8 cellular contexts compared by ENCODE assay signal in genomic region chr16:46620265-46621005, GRCh38. TPM values are rescaled to one million over a fixed set of nuclear protein-coding genes. Genes with fewer than 3 reads are reported as not detected.
DNase-seq lines count a peak whose midpoint lies in the region; ATAC-seq, FAIRE-seq and TF ChIP-seq lines count a peak whose summit lies in the region.

No MANE protein-coding gene starts in this region.

- peak overlapping the region; percentile 30 to 74 (median 38) for H3K4me3 ChIP-seq in pancreas

- DNase-seq in GDM1 (lab: John Stamatoyannopoulos, UW), result peak; percentile 22
- DNase-seq in HFFc6, result peak; percentile 13
- peak; percentile 39 for DNase-seq in RPMI7951 (ENCODE audit: low read depth)
- DNase-seq in endothelial cell (ENCODE audit: low spot score), result no peak
- no peak for DNase-seq in pancreas
- no peak for DNase-seq in hippocampal formation (lab: John Stamatoyannopoulos, UW)
- no peak for DNase-seq in HuH-7.5 (ENCODE audit: low spot score)

- no peak for FAIRE-seq in pancreas (lab: Jason Lieb, UNC)

- H3K4me1 Mint-ChIP-seq in HFFc6 (ENCODE audit: low read depth) (peaks cover 36% of the 10 kb centered on the region), endothelial cell (ENCODE audit: unreplicated experiment) (peaks cover 24% of the 10 kb centered on the region)

- ATAC-seq in pancreas (no peak), HG02840 (IDR thresholded peaks at IDR 0.05; ENCODE audit: low FRiP score, unreplicated experiment) (no peak)

- no peaks in the 10 kb centered on the region for H3K9me3 ChIP-seq in pancreas

- H3K4me3 Mint-ChIP-seq in HFFc6 (peak overlapping the region; percentile 96), endothelial cell (ENCODE audit: unreplicated experiment) (peak overlapping the region; percentile 94)

- H3K36me3 Mint-ChIP-seq in HFFc6 (ENCODE audit: low read depth), result no peaks in the 10 kb centered on the region
- H3K36me3 Mint-ChIP-seq in endothelial cell (ENCODE audit: low read depth, unreplicated experiment), result peaks cover 7% of the 10 kb centered on the region

- WGBS in pancreas, 2 donors, result 5 to 6% methylated on average over 11 of the region's 11 CpGs

- no peaks in the 10 kb centered on the region for H3K36me3 ChIP-seq in pancreas

- H3K9me3 Mint-ChIP-seq in HFFc6 (no peaks in the 10 kb centered on the region), endothelial cell (ENCODE audit: unreplicated experiment) (no peaks in the 10 kb centered on the region)

- peak overlapping the region; percentile 92 for H3K27ac Mint-ChIP-seq in HFFc6
- H3K27ac Mint-ChIP-seq in endothelial cell (ENCODE audit: unreplicated experiment), result no peak overlapping the region

- peaks cover 0 to 3% (median 0%) of the 10 kb centered on the region in 3 donors for H3K4me1 ChIP-seq in pancreas

- intact Hi-C loops in pancreas (cut with DNase I), result no loop called here

- H3K27ac ChIP-seq in pancreas, result no peak overlapping the region

- H3K27me3 Mint-ChIP-seq in HFFc6 (ENCODE audit: insufficient read depth), result no peaks in the 10 kb centered on the region
- H3K27me3 Mint-ChIP-seq in endothelial cell (ENCODE audit: unreplicated experiment), result peaks cover 6% of the 10 kb centered on the region

- no peaks in the 10 kb centered on the region for H3K27me3 ChIP-seq in pancreas

- TF ChIP-seq CTCF in HFFc6 (IDR thresholded peaks at IDR 0.05) (no peak), endothelial cell (IDR thresholded peaks at IDR 0.05; ENCODE audit: unreplicated experiment) (no peak), pancreas (IDR thresholded peaks at IDR 0.05) (no peak)

RNA-seq across cellular contexts. Expression of gene SHCBP1, which starts 0.7 kb away (rescaled TPM):
- total RNA-seq in HFFc6 (2021; fragmentation: NEBNext Ultra II Directional; extraction: Animal tissue kit (Norgen Biotek cat#: 25700)), result 10 to 100 TPM; 20.8 to 50.5 (median 49.1) TPM
- 56.6 and 61.0 TPM in 2 replicates for total RNA-seq in RPMI7951 (2014; rRNA removed; shearing (Covaris generic))
- total RNA-seq in endothelial cell (ENCODE audit: unreplicated experiment), result 5.4 TPM
- under 1 TPM in 5 of 6 donors, not detected in 1; 0.41 to 0.86 (median 0.49) TPM for total RNA-seq in pancreas
- polyA plus RNA-seq in pancreas, result under 1 TPM; 0.04 to 0.35 TPM

Comparison
In these comparisons a context has a peak if more than half of its experiments do, and no peak if none do; other contexts are left out.
1. DNase-seq: peak in GDM1 (single experiment), HFFc6 (single experiment) and RPMI7951 (single experiment); none in endothelial cell (single experiment), pancreas (0 of 6), hippocampal formation (0 of 2) and HuH-7.5 (single experiment).